Comparison of ENCODE assay signal across 11 cellular contexts in genomic region chr15:28660744-28661143, GRCh38. TPM values are rescaled to one million over a fixed set of nuclear protein-coding genes. Genes with fewer than 3 reads are reported as not detected.
DNase-seq lines count a peak whose midpoint lies in the region; ATAC-seq and TF ChIP-seq lines count a peak whose summit lies in the region.
"Not testable (repeated sequence)": the region's sequence is repeated elsewhere in the genome, so short reads cannot be mapped to it uniquely, and the experiment has no call there.
"Had no signal": no experiment of that assay in that cellular context is flagged by ENCODE, and none has a peak within 500 bp of the region (broad histone marks: within the 10 kb centered on the region; RNA-seq: fewer than 3 reads in every experiment).

No MANE protein-coding gene starts in this region.

- ATAC-seq in GM23338 (peak; percentile 77), WTC11 (peak; percentile 71), right cardiac atrium (peak; percentile 28 to 38)

- not testable (repeated sequence) for H3K27ac ChIP-seq in GM23338 (ENCODE audit: low read depth); right cardiac atrium (ENCODE audit: low read length)

- not testable (repeated sequence) for H3K4me2 ChIP-seq in GM23338

- intact Hi-C loops in right cardiac atrium (cut with DNase I): not testable (repeated sequence)

- not testable (repeated sequence) for H3K27ac Mint-ChIP-seq in GM23338, WTC11

- H3K4me1 Mint-ChIP-seq in GM23338, WTC11: not testable (repeated sequence)

- H3K79me2 ChIP-seq in GM23338 (replicated peaks; ENCODE audit: insufficient read depth): not testable (repeated sequence)

- no CpG with 5 or more reads among the region's 7 CpGs for WGBS in right cardiac atrium

- H3K4me3 ChIP-seq in GM23338; right cardiac atrium (ENCODE audit: low read length): not testable (repeated sequence)

- not testable (repeated sequence) for H3K9me3 ChIP-seq in right cardiac atrium (ENCODE audit: control insufficient read depth, low read length)

- not testable (repeated sequence) for DNase-seq in GM23338 (ENCODE audit: low spot score); WTC11 (ENCODE audit: low spot score); right cardiac atrium

- H3K27me3 ChIP-seq in GM23338 (ENCODE audit: insufficient read depth); right cardiac atrium (ENCODE audit: control insufficient read depth, insufficient read depth): not testable (repeated sequence)

- not testable (repeated sequence) for H2AFZ ChIP-seq in GM23338

- TF ChIP-seq CTCF in GM23338 (conservative IDR thresholded peaks at IDR 0.05; ENCODE audit: low read depth in 2 of 2); WTC11 (IDR thresholded peaks at IDR 0.05): not testable (repeated sequence)

- H3K36me3 Mint-ChIP-seq in GM23338 (ENCODE audit: low read depth); WTC11: not testable (repeated sequence)

- POLR2A ChIA-PET in WTC11 (lab: Charles Lee): not testable (repeated sequence)

- H3K9me3 Mint-ChIP-seq in GM23338, WTC11: not testable (repeated sequence)

- not testable (repeated sequence) for H3K4me3 Mint-ChIP-seq in GM23338, WTC11

- H3K9me2 ChIP-seq in GM23338 (ENCODE audit: insufficient read depth): not testable (repeated sequence)

- not testable (repeated sequence) for H3K36me3 ChIP-seq in GM23338 (ENCODE audit: insufficient read depth)

- CTCF ChIA-PET in WTC11 (lab: Charles Lee): not testable (repeated sequence)

- H4K20me1 ChIP-seq in GM23338 (replicated peaks; ENCODE audit: insufficient read depth): not testable (repeated sequence)

- H3F3A ChIP-seq in GM23338 (replicated peaks; ENCODE audit: low read depth): not testable (repeated sequence)

- H3K27me3 Mint-ChIP-seq in GM23338 (ENCODE audit: insufficient read depth, low read depth, poor library complexity); WTC11 (ENCODE audit: low read depth): not testable (repeated sequence)

- not testable (repeated sequence) for H3K4me1 ChIP-seq in GM23338 (ENCODE audit: insufficient read depth); right cardiac atrium (ENCODE audit: control insufficient read depth, insufficient read depth, low read length)

RNA-seq across cellular contexts. Expression of gene GOLGA8M, which starts 51.5 kb away (rescaled TPM):
- not detected in 2 replicates for total RNA-seq in GM23338 (2014; rRNA removed; shearing (Covaris generic))
- polyA plus RNA-seq in GM23338 (2016; fragmentation: Nextera tagmentation; extraction: Ambion mirVana): not detected in 2 replicates
- 0.39 TPM in 1 of 3 replicates, not detected in the others for total RNA-seq in WTC11 (2021)
- 1 to 10 TPM; 2.3 to 4.0 (median 3.0) TPM for total RNA-seq in right cardiac atrium
- polyA plus RNA-seq in right cardiac atrium: 0.91 TPM
- total RNA-seq: A673, Caco-2, Calu3, Daoy had no signal
- polyA plus RNA-seq: CD14-positive monocyte; CD4-positive, alpha-beta memory T cell; CD4-positive, CD25-positive, alpha-beta regulatory T cell; CD8-positive, alpha-beta memory T cell had no signal
